21 cellular contexts compared by ENCODE assay signal in genomic region chr5:132223861-132224260, GRCh38. TPM values are rescaled to one million over a fixed set of nuclear protein-coding genes. Genes with fewer than 3 reads are reported as not detected.
DNase-seq lines count a peak whose midpoint lies in the region; ATAC-seq and TF ChIP-seq lines count a peak whose summit lies in the region.
"Had no signal": no experiment of that assay in that cellular context is flagged by ENCODE, and none has a peak within 500 bp of the region (broad histone marks: within the 10 kb centered on the region; RNA-seq: fewer than 3 reads in every experiment).

No MANE protein-coding gene starts in this region.

- no peak for TF ChIP-seq POLR2A in vagina (IDR thresholded peaks at IDR 0.05)

- no peaks in the 10 kb centered on the region for H3K9me3 ChIP-seq in vagina

- no peak for TF ChIP-seq CTCF in vagina (IDR thresholded peaks at IDR 0.05)

- no peak for ATAC-seq in Right ventricle myocardium superior (ENCODE audit: poor library complexity)
- no peak for ATAC-seq in sciatic nerve
- ATAC-seq in HG02981 (IDR thresholded peaks at IDR 0.05; ENCODE audit: unreplicated experiment), result no peak
- ATAC-seq in GM21576 (IDR thresholded peaks at IDR 0.05; ENCODE audit: unreplicated experiment), result no peak
- ATAC-seq: right cardiac atrium had no signal

- DNase-seq in cardiac septum (ENCODE audit: low spot score) (peak; percentile 29), Right ventricle myocardium superior (no peak), islet precursor cell (peak; percentile 18), sciatic nerve (ENCODE audit: low spot score) (peak; percentile 18), vagina (ENCODE audit: extremely low spot score in 2 of 2) (no peak)
- no peak for DNase-seq in effector CD8-positive, alpha-beta T cell (lab: John Stamatoyannopoulos, UW)
- DNase-seq: activated CD4-positive, CD25-positive, alpha-beta regulatory T cell treated with anti-CD3 and anti-CD28 coated beads, Interleukin-2, amount 50 U/mL, for 72 hours; C1 segment of cervical spinal cord; cortex of kidney; GF-D8; KBM-7; NCI-H1105; NCI-H2171; NCI-H69; right cardiac atrium; stimulated activated CD4-positive, alpha-beta T cell treated with anti-CD3 and anti-CD28 coated beads, Interleukin-2, amount 100 ng/mL, for 48 hours had no signal

- H3K4me3 ChIP-seq in vagina, result no peak overlapping the region
- H3K4me3 ChIP-seq: lung, neural progenitor cell had no signal

- intact Hi-C loops in cardiac septum (cut with DNase I) (no loop called here), Right ventricle myocardium superior (cut with DNase I) (no loop called here), sciatic nerve (cut with DNase I) (no loop called here), vagina (cut with DNase I) (loop anchor here (10.0 kb wide), 1 partner anchor 71 kb away; the partner anchor contains the start of gene SLC22A4)

- H3K27ac ChIP-seq in vagina, result peak overlapping the region; percentile 98
- H3K27ac ChIP-seq: neural progenitor cell had no signal

- H3K36me3 ChIP-seq in vagina, result no peaks in the 10 kb centered on the region
- H3K36me3 ChIP-seq: neural progenitor cell had no signal

- no peaks in the 10 kb centered on the region for H3K27me3 ChIP-seq in vagina

- peaks cover 82% of the 10 kb centered on the region for H3K4me1 ChIP-seq in vagina

RNA-seq across cellular contexts. Expression of gene P4HA2, which starts 3.8 kb away (rescaled TPM):
- total RNA-seq in cardiac septum, result 50.5 TPM
- 77.2 TPM for total RNA-seq in Right ventricle myocardium superior
- 26.9 TPM for total RNA-seq in sciatic nerve
- 42.0 TPM for total RNA-seq in vagina

RNA-seq across cellular contexts. Expression of gene PDLIM4, which starts 33.6 kb away (rescaled TPM):
- total RNA-seq in cardiac septum (8.8 TPM), Right ventricle myocardium superior (5.2 TPM), sciatic nerve (50.2 TPM), vagina (76.4 TPM)
- total RNA-seq: A172 had no signal

Comparison
In these comparisons a context has a peak if more than half of its experiments do, and no peak if none do; other contexts are left out.
1. DNase-seq: peak in cardiac septum (single experiment), islet precursor cell (single experiment) and sciatic nerve (single experiment); none in Right ventricle myocardium superior (single experiment), vagina (0 of 2) and effector CD8-positive, alpha-beta T cell (single experiment).